In genomic region chr6:12112540-12113189, GRCh38 we compare ENCODE assay signal across 12 cellular contexts.
DNase-seq lines count a peak whose midpoint lies in the region; ATAC-seq lines count a peak whose summit lies in the region.
"Had no signal": no experiment of that assay in that cellular context is flagged by ENCODE, and none has a peak within 500 bp of the region (broad histone marks: within the 10 kb centered on the region; RNA-seq: fewer than 3 reads in every experiment).

No MANE protein-coding gene starts in this region.

- no peak overlapping the region for H3K4me3 Mint-ChIP-seq in activated T-helper 2 cell treated with anti-CD3 and anti-CD28 coated beads, Interferon-gamma antibody, Interleukin-2, Interleukin-4, amounts not matched to agents 10 μg/mL and 5 μg/mL and 100 μg/mL, durations not matched to agents 14 hours and 24 hours and 36 hours (ENCODE audit: low read depth)
- peak overlapping the region in 5 of 10 donors; percentile 12 to 37 (median 20) for H3K4me3 Mint-ChIP-seq in naive thymus-derived CD4-positive, alpha-beta T cell

- no peak overlapping the region for H3K27ac ChIP-seq in naive thymus-derived CD4-positive, alpha-beta T cell (ENCODE audit: low read depth, low read length)
- H3K27ac ChIP-seq: 22Rv1, breast epithelium, right lobe of liver had no signal

- no peak overlapping the region for H3K4me3 ChIP-seq in naive thymus-derived CD4-positive, alpha-beta T cell (ENCODE audit: low read length)
- H3K4me3 ChIP-seq: breast epithelium, right lobe of liver had no signal

- POLR2A ChIA-PET in naive thymus-derived CD4-positive, alpha-beta T cell (lab: Charles Lee) = interaction anchor here (0.5 to 0.6 kb wide), 2 partner anchors 383 to 397 kb away, joined by 3 read pairs; no protein-coding TSS in a partner anchor

- peaks cover 11% of the 10 kb centered on the region for H3K9me3 Mint-ChIP-seq in activated T-helper 2 cell treated with anti-CD3 and anti-CD28 coated beads, Interferon-gamma antibody, Interleukin-2, Interleukin-4, amounts not matched to agents 10 μg/mL and 5 μg/mL and 100 μg/mL, durations not matched to agents 14 hours and 24 hours and 36 hours
- peaks cover 4 to 21% (median 11%) of the 10 kb centered on the region in 11 donors for H3K9me3 Mint-ChIP-seq in naive thymus-derived CD4-positive, alpha-beta T cell

- peaks cover 6 to 40% of the 10 kb centered on the region in 2 donors for H3K4me1 ChIP-seq in naive thymus-derived CD4-positive, alpha-beta T cell (ENCODE audit: control insufficient read depth in 2 of 2, insufficient read depth in 2 of 2, low read length in 2 of 2)
- H3K4me1 ChIP-seq: breast epithelium, right lobe of liver had no signal

- H3K27me3 Mint-ChIP-seq in activated T-helper 2 cell treated with anti-CD3 and anti-CD28 coated beads, Interferon-gamma antibody, Interleukin-2, Interleukin-4, amounts not matched to agents 10 μg/mL and 5 μg/mL and 100 μg/mL, durations not matched to agents 14 hours and 24 hours and 36 hours (ENCODE audit: low read depth) = no peaks in the 10 kb centered on the region
- H3K27me3 Mint-ChIP-seq in naive thymus-derived CD4-positive, alpha-beta T cell = no peaks in the 10 kb centered on the region

- peaks cover 59% of the 10 kb centered on the region for H3K4me1 Mint-ChIP-seq in activated T-helper 2 cell treated with anti-CD3 and anti-CD28 coated beads, Interferon-gamma antibody, Interleukin-2, Interleukin-4, amounts not matched to agents 10 μg/mL and 5 μg/mL and 100 μg/mL, durations not matched to agents 14 hours and 24 hours and 36 hours (ENCODE audit: low read depth)
- H3K4me1 Mint-ChIP-seq in naive thymus-derived CD4-positive, alpha-beta T cell = peaks cover 47 to 79% (median 67%) of the 10 kb centered on the region in 7 donors

- CTCF ChIA-PET in naive thymus-derived CD4-positive, alpha-beta T cell (lab: Charles Lee) = no interaction called here

- H3K27me3 ChIP-seq in naive thymus-derived CD4-positive, alpha-beta T cell (ENCODE audit: control insufficient read depth in 2 of 2, insufficient read depth in 2 of 2, low read length in 2 of 2) = no peaks in the 10 kb centered on the region
- H3K27me3 ChIP-seq: breast epithelium, right lobe of liver had no signal

- peaks cover 68% of the 10 kb centered on the region for H3K36me3 Mint-ChIP-seq in activated T-helper 2 cell treated with anti-CD3 and anti-CD28 coated beads, Interferon-gamma antibody, Interleukin-2, Interleukin-4, amounts not matched to agents 10 μg/mL and 5 μg/mL and 100 μg/mL, durations not matched to agents 14 hours and 24 hours and 36 hours (ENCODE audit: low read depth)
- H3K36me3 Mint-ChIP-seq in naive thymus-derived CD4-positive, alpha-beta T cell = peaks cover 10 to 57% (median 43%) of the 10 kb centered on the region in 5 donors

- ATAC-seq in HG02588 (IDR thresholded peaks at IDR 0.05; ENCODE audit: unreplicated experiment) = peak; percentile 5
- ATAC-seq in naive thymus-derived CD4-positive, alpha-beta T cell = no peak

- H3K9me3 ChIP-seq in naive thymus-derived CD4-positive, alpha-beta T cell (ENCODE audit: control insufficient read depth in 2 of 3, low read length in 3 of 3) = peaks cover 0 to 8% (median 0%) of the 10 kb centered on the region in 3 experiments
- H3K9me3 ChIP-seq: right lobe of liver had no signal

- intact Hi-C loops in activated T-helper 2 cell treated with anti-CD3 and anti-CD28 coated beads, Interferon-gamma antibody, Interleukin-2, Interleukin-4, amounts not matched to agents 10 μg/mL and 5 μg/mL and 100 μg/mL, durations not matched to agents 14 hours and 24 hours and 36 hours (cut with micrococcal nuclease) = loop anchor here (10.0 kb wide), 1 partner anchor 122 kb away; no protein-coding TSS in a partner anchor
- intact Hi-C loops in naive thymus-derived CD4-positive, alpha-beta T cell (cut with micrococcal nuclease) = loop anchor here in 1 of 2 donors (5.0 kb wide), 1 partner anchor 35 kb away; no protein-coding TSS in a partner anchor
- intact Hi-C loops in posterior cingulate gyrus (cut with DNase I) = no loop called here

- H3K27ac Mint-ChIP-seq in activated T-helper 2 cell treated with anti-CD3 and anti-CD28 coated beads, Interferon-gamma antibody, Interleukin-2, Interleukin-4, amounts not matched to agents 10 μg/mL and 5 μg/mL and 100 μg/mL, durations not matched to agents 14 hours and 24 hours and 36 hours = peak overlapping the region; percentile 25
- peak overlapping the region in 7 of 9 donors; percentile 1 to 79 (median 54) for H3K27ac Mint-ChIP-seq in naive thymus-derived CD4-positive, alpha-beta T cell

- H3K36me3 ChIP-seq in naive thymus-derived CD4-positive, alpha-beta T cell (ENCODE audit: control insufficient read depth in 2 of 3, insufficient read depth in 3 of 3, low read length in 3 of 3) = peaks cover 0 to 6% (median 0%) of the 10 kb centered on the region in 3 experiments
- H3K36me3 ChIP-seq: breast epithelium, right lobe of liver had no signal

- DNase-seq in NCI-H82 (lab: John Stamatoyannopoulos, UW) (peak; percentile 48), NCI-H82 treated with DMSO at 0.1 percent for 48 hours (lab: John Stamatoyannopoulos, UW; ENCODE audit: unreplicated experiment) (no peak), CD1c-positive myeloid dendritic cell (ENCODE audit: extremely low spot score) (no peak), posterior cingulate gyrus (no peak)
- no peak for DNase-seq in activated T-helper 2 cell treated with anti-CD3 and anti-CD28 coated beads, Interferon-gamma antibody, Interleukin-2, Interleukin-4, amounts not matched to agents 10 μg/mL and 5 μg/mL and 100 μg/mL, durations not matched to agents 14 hours and 24 hours and 36 hours (ENCODE audit: low spot score)
- DNase-seq in naive thymus-derived CD4-positive, alpha-beta T cell = no peak
- DNase-seq in stimulated activated CD4-positive, alpha-beta T cell treated with anti-CD3 and anti-CD28 coated beads, Interleukin-2, amount 100 ng/mL, for 24 hours = no peak
- DNase-seq: OCI-M1, right lobe of liver had no signal
